8 cellular contexts compared by ENCODE assay signal in the genomic region with DNA sequence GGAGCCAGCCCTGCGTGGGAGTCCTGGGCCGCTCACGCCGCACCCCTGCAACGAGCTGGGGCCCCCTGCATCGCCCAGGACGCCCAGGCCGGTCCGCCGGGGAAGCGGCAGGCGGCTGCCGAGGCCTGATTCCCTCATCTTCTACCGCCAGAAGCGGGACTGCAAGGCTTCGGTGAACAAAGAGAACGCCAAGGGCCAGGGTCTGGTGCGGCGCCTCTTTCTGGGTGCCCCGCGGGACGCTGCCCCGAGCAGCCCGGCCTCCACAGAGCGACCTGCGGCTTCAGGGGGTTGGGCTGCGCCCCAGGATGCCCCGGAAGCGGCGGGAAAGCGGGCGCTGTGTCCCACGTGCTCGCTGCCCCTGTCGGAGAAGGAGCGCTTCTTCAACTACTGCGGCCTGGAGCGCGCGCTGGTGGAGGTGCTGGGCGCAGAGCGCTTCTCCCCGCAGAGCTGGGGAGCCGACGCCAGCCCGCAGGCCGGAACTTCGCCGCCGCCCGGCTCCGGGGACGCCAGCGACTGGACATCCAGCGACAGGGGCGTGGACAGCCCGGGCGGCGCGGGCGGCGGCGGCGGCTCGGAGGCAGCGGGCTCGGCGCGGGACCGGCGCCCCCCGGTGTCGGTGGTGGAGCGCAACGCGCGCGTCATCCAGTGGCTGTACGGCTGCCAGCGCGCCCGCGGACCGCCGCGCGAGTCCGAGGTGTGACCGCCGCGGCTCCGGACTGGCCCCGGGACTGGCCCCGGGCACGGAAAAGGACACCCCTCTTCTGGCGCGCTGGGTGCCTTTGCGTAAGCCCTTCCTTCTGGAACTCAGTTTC. TPM values are rescaled to one million over a fixed set of nuclear protein-coding genes. Genes with fewer than 3 reads are reported as not detected.
DNase-seq lines count a peak whose midpoint lies in the region; ATAC-seq and TF ChIP-seq lines count a peak whose summit lies in the region.

No MANE protein-coding gene starts in this region.

- peak; percentile 7 for DNase-seq in NCI-H345 (lab: John Stamatoyannopoulos, UW)
- DNase-seq in NCI-H345 treated with DMSO at 0.1 percent for 48 hours (lab: John Stamatoyannopoulos, UW; ENCODE audit: unreplicated experiment): no peak
- DNase-seq in activated naive CD8-positive, alpha-beta T cell treated with anti-CD3 and anti-CD28 coated beads, Interleukin-2, amount 10 ng/mL, durations not matched to agents 7 days and 5 days: peak; percentile 70
- peak; percentile 84 for DNase-seq in cardiac septum (ENCODE audit: low spot score)
- DNase-seq in ovary: peak; percentile 46 to 71 (median 63)

- H3K27ac ChIP-seq in OCI-LY1 (ENCODE audit: low read depth, low read length, poor library complexity, severe bottlenecking): no peak overlapping the region
- no peak overlapping the region for H3K27ac ChIP-seq in ovary

- no peaks in the 10 kb centered on the region for H3K36me3 Mint-ChIP-seq in activated naive CD8-positive, alpha-beta T cell treated with anti-CD3 and anti-CD28 coated beads, Interleukin-2, amount 10 ng/mL, durations not matched to agents 7 days and 5 days

- no peaks in the 10 kb centered on the region for H4K20me1 ChIP-seq in OCI-LY1 (ENCODE audit: insufficient read depth, low read length)

- peaks cover 16% of the 10 kb centered on the region for H3K4me1 Mint-ChIP-seq in activated naive CD8-positive, alpha-beta T cell treated with anti-CD3 and anti-CD28 coated beads, Interleukin-2, amount 10 ng/mL, durations not matched to agents 7 days and 5 days

- H2AFZ ChIP-seq in OCI-LY1 (ENCODE audit: low read length): no peak overlapping the region

- no peak overlapping the region for H3K9ac ChIP-seq in OCI-LY1 (ENCODE audit: low read length)

- POLR2A ChIA-PET in activated naive CD8-positive, alpha-beta T cell treated with anti-CD3 and anti-CD28 coated beads, Interleukin-2, amount 10 ng/mL, durations not matched to agents 7 days and 5 days (lab: Charles Lee): no interaction called here

- H3K27ac Mint-ChIP-seq in activated naive CD8-positive, alpha-beta T cell treated with anti-CD3 and anti-CD28 coated beads, Interleukin-2, amount 10 ng/mL, durations not matched to agents 7 days and 5 days: no peak overlapping the region

- H3K4me3 ChIP-seq in OCI-LY1 (ENCODE audit: low read depth, low read length, poor library complexity, severe bottlenecking) (peak overlapping the region; percentile 32), ovary (peak overlapping the region; percentile 38)

- H3K36me3 ChIP-seq in OCI-LY1 (ENCODE audit: insufficient read depth, low read length) (no peaks in the 10 kb centered on the region), ovary (no peaks in the 10 kb centered on the region)

- WGBS in ovary, 3 donors: 1 to 2% (median 2%) methylated on average over 68 to 98 of the region's 98 CpGs

- H3K4me1 ChIP-seq in OCI-LY1 (ENCODE audit: insufficient read depth, low read length, severe bottlenecking) (peaks cover 9% of the 10 kb centered on the region), ovary (ENCODE audit: insufficient read depth) (peaks cover 8% of the 10 kb centered on the region)

- no peaks in the 10 kb centered on the region for H3F3A ChIP-seq in OCI-LY1 (ENCODE audit: insufficient read depth, low read length)

- H3K9me3 ChIP-seq in OCI-LY1 (ENCODE audit: low read length) (no peaks in the 10 kb centered on the region), ovary (no peaks in the 10 kb centered on the region)

- TF ChIP-seq CTCF in OCI-LY1 (IDR thresholded peaks at IDR 0.05; ENCODE audit: low read length) (no peak), ovary (IDR thresholded peaks at IDR 0.05) (peak in 2 of 3 donors; percentile 32 to 46)

- peak; percentile 44 for ATAC-seq in activated naive CD8-positive, alpha-beta T cell treated with anti-CD3 and anti-CD28 coated beads, Interleukin-2, amount 10 ng/mL, durations not matched to agents 7 days and 5 days (ENCODE audit: low read depth)
- ATAC-seq in GM21526 (IDR thresholded peaks at IDR 0.05; ENCODE audit: low FRiP score, unreplicated experiment) (no peak), HG03175 (IDR thresholded peaks at IDR 0.05; ENCODE audit: unreplicated experiment) (no peak)

- no peak for TF ChIP-seq POLR2A in ovary (IDR thresholded peaks at IDR 0.05)

- H3K9me3 Mint-ChIP-seq in activated naive CD8-positive, alpha-beta T cell treated with anti-CD3 and anti-CD28 coated beads, Interleukin-2, amount 10 ng/mL, durations not matched to agents 7 days and 5 days: no peaks in the 10 kb centered on the region

- peaks cover 54% of the 10 kb centered on the region for H3K27me3 Mint-ChIP-seq in activated naive CD8-positive, alpha-beta T cell treated with anti-CD3 and anti-CD28 coated beads, Interleukin-2, amount 10 ng/mL, durations not matched to agents 7 days and 5 days

- H3K4me2 ChIP-seq in OCI-LY1 (ENCODE audit: low read length): peak overlapping the region; percentile 40; the same call in 1 of the 2 replicates

- intact Hi-C loops in cardiac septum (cut with DNase I) (no loop called here), ovary (cut with DNase I) (loop anchor here in 1 of 4 donors (5.0 kb wide), 1 partner anchor 49 kb away; the partner anchor contains the start of gene PDIK1L)

- peaks cover 7% of the 10 kb centered on the region; the same call in 1 of the 2 replicates for H3K27me3 ChIP-seq in OCI-LY1 (ENCODE audit: insufficient read depth, low read length)
- no peaks in the 10 kb centered on the region for H3K27me3 ChIP-seq in ovary

- H3K79me2 ChIP-seq in OCI-LY1 (ENCODE audit: insufficient read depth, low read length): no peaks in the 10 kb centered on the region

- H3K9me2 ChIP-seq in OCI-LY1 (ENCODE audit: low read depth, low read length): no peaks in the 10 kb centered on the region

- peak overlapping the region; percentile 70 for H3K4me3 Mint-ChIP-seq in activated naive CD8-positive, alpha-beta T cell treated with anti-CD3 and anti-CD28 coated beads, Interleukin-2, amount 10 ng/mL, durations not matched to agents 7 days and 5 days

- no peak for TF ChIP-seq EP300 in ovary (IDR thresholded peaks at IDR 0.05)

RNA-seq across cellular contexts. Expression of gene FAM110D, which starts 2.7 kb away (rescaled TPM):
- total RNA-seq in activated naive CD8-positive, alpha-beta T cell treated with anti-CD3 and anti-CD28 coated beads, Interleukin-2, amount 10 ng/mL, durations not matched to agents 7 days and 5 days: not detected
- 3.8 TPM for total RNA-seq in cardiac septum
- 1 to 10 TPM in 6 of 7 donors, under 1 TPM in 1; 0.91 to 4.9 (median 2.1) TPM for total RNA-seq in ovary
- polyA plus RNA-seq in ovary: 1 to 10 TPM; 1.6 to 3.0 TPM

RNA-seq across cellular contexts. Expression of gene C1orf232, which starts 7.1 kb away (rescaled TPM):
- not detected for total RNA-seq in activated naive CD8-positive, alpha-beta T cell treated with anti-CD3 and anti-CD28 coated beads, Interleukin-2, amount 10 ng/mL, durations not matched to agents 7 days and 5 days
- total RNA-seq in cardiac septum: not detected
- total RNA-seq in ovary: not detected
- not detected for polyA plus RNA-seq in ovary

RNA-seq across cellular contexts. Expression of gene ZNF593, which starts 8.1 kb away (rescaled TPM):
- 10 to 100 TPM; 26.5 to 31.0 TPM for total RNA-seq in activated naive CD8-positive, alpha-beta T cell treated with anti-CD3 and anti-CD28 coated beads, Interleukin-2, amount 10 ng/mL, durations not matched to agents 7 days and 5 days
- total RNA-seq in cardiac septum (23.2 TPM), ovary (10 to 100 TPM; 17.8 to 62.5 (median 40.1) TPM)
- polyA plus RNA-seq in ovary: 10 to 100 TPM in 1 of 2 donors, 1 to 10 TPM in 1; 1.8 to 36.5 TPM

RNA-seq across cellular contexts. Expression of gene ZNF593OS, which starts 10.0 kb away (rescaled TPM):
- total RNA-seq in activated naive CD8-positive, alpha-beta T cell treated with anti-CD3 and anti-CD28 coated beads, Interleukin-2, amount 10 ng/mL, durations not matched to agents 7 days and 5 days: not detected
- total RNA-seq in cardiac septum: not detected
- not detected for total RNA-seq in ovary
- under 1 TPM in 1 of 2 donors, not detected in 1; 0.54 TPM for polyA plus RNA-seq in ovary

RNA-seq across cellular contexts. Expression of gene CNKSR1, which starts 15.7 kb away (rescaled TPM):
- 1 to 10 TPM; 4.5 to 6.0 TPM for total RNA-seq in activated naive CD8-positive, alpha-beta T cell treated with anti-CD3 and anti-CD28 coated beads, Interleukin-2, amount 10 ng/mL, durations not matched to agents 7 days and 5 days
- 2.9 TPM for total RNA-seq in cardiac septum
- total RNA-seq in ovary: 10 to 100 TPM in 1 of 7 donors, 1 to 10 TPM in 6; 2.9 to 16.8 (median 6.3) TPM
- 1 to 10 TPM in 1 of 2 donors, under 1 TPM in 1; 0.73 to 1.7 TPM for polyA plus RNA-seq in ovary
